Comparison of ENCODE assay signal across 8 cellular contexts in genomic region chrX:37905436-37906147, GRCh38. TPM values are rescaled to one million over a fixed set of nuclear protein-coding genes. Genes with fewer than 3 reads are reported as not detected.
DNase-seq lines count a peak whose midpoint lies in the region; ATAC-seq and TF ChIP-seq lines count a peak whose summit lies in the region.

No MANE protein-coding gene starts in this region.

- H3K36me3 ChIP-seq in skeletal muscle satellite cell (ENCODE audit: insufficient read depth, low read length), result no peaks in the 10 kb centered on the region
- no peaks in the 10 kb centered on the region for H3K36me3 ChIP-seq in upper lobe of right lung

- H3K9me3 ChIP-seq in skeletal muscle satellite cell (replicated peaks; ENCODE audit: low read length), result no peaks in the 10 kb centered on the region
- no peaks in the 10 kb centered on the region for H3K9me3 ChIP-seq in upper lobe of right lung

- peaks cover 0 to 3% (median 0%) of the 10 kb centered on the region in 3 donors for H3K9me3 Mint-ChIP-seq in T-cell

- H3K9ac ChIP-seq in skeletal muscle satellite cell (ENCODE audit: low read depth, low read length), result no peak overlapping the region

- H3K27ac ChIP-seq in upper lobe of right lung, result no peak overlapping the region

- intact Hi-C loops in upper lobe of right lung (cut with DNase I), result no loop called here

- H3K27me3 ChIP-seq in skeletal muscle satellite cell (ENCODE audit: control insufficient read depth, insufficient read depth, low read length), result no peaks in the 10 kb centered on the region
- H3K27me3 ChIP-seq in upper lobe of right lung, result no peaks in the 10 kb centered on the region

- POLR2A ChIA-PET in T-cell (lab: Charles Lee), result no interaction called here

- H3K4me1 ChIP-seq in skeletal muscle satellite cell (ENCODE audit: control insufficient read depth, insufficient read depth, low read length) (peaks cover 3% of the 10 kb centered on the region), upper lobe of right lung (no peaks in the 10 kb centered on the region)

- H3K4me2 ChIP-seq in skeletal muscle satellite cell (ENCODE audit: low read length), result peak overlapping the region; percentile 85

- ATAC-seq in T-cell (replicated peaks in 1 of 4) (peak in 3 of 4 experiments; percentile 36 to 49 (median 37)), upper lobe of right lung (no peak)

- H3K27me3 Mint-ChIP-seq in T-cell, result peaks cover 24 to 42% of the 10 kb centered on the region in 2 donors

- peak; percentile 2 for DNase-seq in activated naive CD4-positive, alpha-beta T cell treated with Interleukin-2 at 50 U/mL for 16 hours
- DNase-seq in activated naive CD4-positive, alpha-beta T cell treated with anti-CD3 and anti-CD28 coated beads, Interleukin-2, amount 50 U/mL, for 16 hours, result no peak
- DNase-seq in T-cell, result peak in 8 of 34 experiments; percentile 0 to 6 (median 0)
- DNase-seq in foreskin fibroblast, result peak in 1 of 2 donors; percentile 40
- no peak for DNase-seq in DMS153 treated with DMSO at 0.1 percent for 48 hours (lab: John Stamatoyannopoulos, UW; ENCODE audit: unreplicated experiment)
- DNase-seq in upper lobe of right lung, result no peak
- DNase-seq in NCI-H187 (lab: John Stamatoyannopoulos, UW), result no peak

- CTCF ChIA-PET in T-cell (lab: Charles Lee), result no interaction called here

- H3K36me3 Mint-ChIP-seq in T-cell, result no peaks in the 10 kb centered on the region

- H3K4me1 Mint-ChIP-seq in T-cell, result peaks cover 4 to 7% (median 5%) of the 10 kb centered on the region in 3 donors

- no peak overlapping the region for H3K27ac Mint-ChIP-seq in T-cell

- TF ChIP-seq CTCF in foreskin fibroblast (IDR thresholded peaks at IDR 0.05; ENCODE audit: low read depth, low read length), result peak; percentile 12
- TF ChIP-seq CTCF in upper lobe of right lung (IDR thresholded peaks at IDR 0.05), result no peak

- H3K4me3 Mint-ChIP-seq in T-cell, result peak overlapping the region in 1 of 3 donors; percentile 30

- H3K4me3 ChIP-seq in foreskin fibroblast (ENCODE audit: low read depth in 1 of 2, low read length in 2 of 2) (peak overlapping the region; percentile 36 to 55), skeletal muscle satellite cell (ENCODE audit: low read length) (peak overlapping the region; percentile 51), upper lobe of right lung (no peak overlapping the region)

RNA-seq across cellular contexts. Expression of gene DYNLT3, which starts 58.2 kb away (rescaled TPM):
- 10 to 100 TPM; 22.5 to 33.9 (median 29.8) TPM for total RNA-seq in T-cell
- total RNA-seq in skeletal muscle satellite cell (2012; rRNA removed), result 32.2 and 37.8 TPM in 2 replicates
- total RNA-seq in upper lobe of right lung, result 24.7 TPM
